16 cellular contexts compared by ENCODE assay signal in genomic region chr11:34184505-34185015, GRCh38.
DNase-seq lines count a peak whose midpoint lies in the region; ATAC-seq and TF ChIP-seq lines count a peak whose summit lies in the region.
"Had no signal": no experiment of that assay in that cellular context is flagged by ENCODE, and none has a peak within 500 bp of the region (broad histone marks: within the 10 kb centered on the region; RNA-seq: fewer than 3 reads in every experiment).

No MANE protein-coding gene starts in this region.

- peak overlapping the region; percentile 42 for H3K27ac Mint-ChIP-seq in Calu3 (ENCODE audit: unreplicated experiment)
- H3K27ac Mint-ChIP-seq: CD8-positive, alpha-beta T cell; GM23338; H9 had no signal

- H3K36me3 ChIP-seq in stomach smooth muscle (ENCODE audit: control insufficient read depth in 2 of 2, insufficient read depth in 2 of 2, low read length in 2 of 2) = no peaks in the 10 kb centered on the region
- no peaks in the 10 kb centered on the region for H3K36me3 ChIP-seq in heart left ventricle

- no peak for TF ChIP-seq POLR2A in heart left ventricle (IDR thresholded peaks at IDR 0.05)

- no peaks in the 10 kb centered on the region for H3K27me3 Mint-ChIP-seq in Calu3 (ENCODE audit: unreplicated experiment)

- H3K4me3 ChIP-seq in stomach smooth muscle (ENCODE audit: low read length in 2 of 2) (no peak overlapping the region), heart left ventricle (no peak overlapping the region)
- H3K4me3 ChIP-seq: A549, GM12878, GM23338, K562 had no signal

- peaks cover 18% of the 10 kb centered on the region for H3K4me1 Mint-ChIP-seq in Calu3 (ENCODE audit: low read depth, unreplicated experiment)

- ATAC-seq in heart left ventricle = no peak
- ATAC-seq: A549; CD8-positive, alpha-beta T cell; GM12878; GM23338 had no signal

- no peak overlapping the region for H3K4me3 Mint-ChIP-seq in Calu3 (ENCODE audit: low read depth, unreplicated experiment)
- H3K4me3 Mint-ChIP-seq: CD14-positive monocyte; CD8-positive, alpha-beta T cell; GM23338; H9 had no signal

- no peak overlapping the region for H3K9ac ChIP-seq in stomach smooth muscle (ENCODE audit: low read length in 2 of 2)

- no TSS peak for BruUV-seq in Calu3 (replicated peaks; lab: Mats Ljungman, UMichigan)

- H3K9me3 Mint-ChIP-seq in Calu3 (ENCODE audit: low read depth, unreplicated experiment) = no peaks in the 10 kb centered on the region
- H3K9me3 Mint-ChIP-seq: CD14-positive monocyte; CD8-positive, alpha-beta T cell; GM23338; H9 had no signal

- H3K9me3 ChIP-seq in stomach smooth muscle (ENCODE audit: control insufficient read depth in 2 of 2, low read length in 2 of 2) (no peaks in the 10 kb centered on the region), heart left ventricle (no peaks in the 10 kb centered on the region)
- H3K9me3 ChIP-seq: A549, Caco-2 had no signal

- intact Hi-C loops in Calu3 (cut with micrococcal nuclease; ENCODE audit: unreplicated experiment) (no loop called here), heart left ventricle (cut with DNase I) (no loop called here)

- H3K27ac ChIP-seq in RWPE1 (0 out of 2 replicates have a peak overlapping the region, but pooled peaks have one; percentile 9), stomach smooth muscle (ENCODE audit: low read length) (peak overlapping the region; percentile 73), heart left ventricle (no peak overlapping the region)
- H3K27ac ChIP-seq: A549, HL-60 had no signal

- WGBS in heart left ventricle, 4 donors = 90 to 93% (median 93%) methylated on average over 14 of the region's 14 CpGs

- POLR2A ChIA-PET in RWPE1 (lab: Yijun Ruan, JAX; ENCODE audit: low non-redundant PET) = no interaction called here

- CTCF ChIA-PET in Calu3 (lab: Charles Lee) = interaction anchor here (0.6 to 1.0 kb wide), 2 partner anchors 10 to 157 kb away, joined by 4 read pairs; no protein-coding TSS in a partner anchor
- CTCF ChIA-PET in RWPE1 (lab: Yijun Ruan, JAX) = interaction anchor here (0.6 to 3.9 kb wide), 4 partner anchors 10 to 308 kb away, joined by 3 to 20 read pairs (median 4); no protein-coding TSS in a partner anchor

- H3K27me3 ChIP-seq in stomach smooth muscle (ENCODE audit: control insufficient read depth in 1 of 2, insufficient read depth in 2 of 2, low read length in 2 of 2) (no peaks in the 10 kb centered on the region), heart left ventricle (no peaks in the 10 kb centered on the region)

- H3K36me3 Mint-ChIP-seq in Calu3 (ENCODE audit: insufficient read depth, unreplicated experiment) = peaks cover 9% of the 10 kb centered on the region
- H3K36me3 Mint-ChIP-seq: CD14-positive monocyte; CD8-positive, alpha-beta T cell had no signal

- DNase-seq in Calu3 (no peak), RWPE1 (ENCODE audit: low spot score) (no peak), myocyte (ENCODE audit: low read depth) (peak; percentile 85), heart left ventricle (no peak), superior temporal gyrus (ENCODE audit: extremely low spot score) (no peak)
- DNase-seq: Caco-2; CD8-positive, alpha-beta T cell; DMS79; H9 had no signal

- peaks cover 35% of the 10 kb centered on the region for H3K4me1 ChIP-seq in stomach smooth muscle (ENCODE audit: control insufficient read depth, insufficient read depth, low read length)
- H3K4me1 ChIP-seq in heart left ventricle = peaks cover 0 to 29% (median 11%) of the 10 kb centered on the region in 12 donors
- H3K4me1 ChIP-seq: Caco-2 had no signal

- no peak for TF ChIP-seq CTCF in Calu3 (IDR thresholded peaks at IDR 0.05; ENCODE audit: unreplicated experiment)
- no peak for TF ChIP-seq CTCF in RWPE1 (conservative IDR thresholded peaks at IDR 0.05; ENCODE audit: low read depth)
- TF ChIP-seq CTCF in heart left ventricle (IDR thresholded peaks at IDR 0.05) = no peak

Comparison
In these comparisons a context has a peak if more than half of its experiments do, and no peak if none do; other contexts are left out.
1. H3K27ac ChIP-seq: peak in RWPE1 (single experiment) and stomach smooth muscle (single experiment); none in heart left ventricle (0 of 12).